Comparison of ENCODE assay signal across 31 cellular contexts in genomic region chr13:94470126-94470525, GRCh38. TPM values are rescaled to one million over a fixed set of nuclear protein-coding genes. Genes with fewer than 3 reads are reported as not detected.
"Had no signal": no experiment of that assay in that cellular context is flagged by ENCODE, and none has a peak within 500 bp of the region (broad histone marks: within the 10 kb centered on the region; RNA-seq: fewer than 3 reads in every experiment).

No MANE protein-coding gene starts in this region.

- H3K4me3 ChIP-seq: body of pancreas, cardiac muscle cell, colonic mucosa, esophagus squamous epithelium had no signal

- H3K27me3 ChIP-seq: body of pancreas, cardiac muscle cell, colonic mucosa, esophagus squamous epithelium had no signal

- H3K36me3 ChIP-seq: cardiac muscle cell, colonic mucosa, esophagus squamous epithelium had no signal

- ATAC-seq: activated CD4-positive, alpha-beta T cell treated with anti-CD3 and anti-CD28 coated beads for 36 hours; activated CD8-positive, alpha-beta memory T cell treated with anti-CD3 and anti-CD28 coated beads, Interleukin-2, amount 10 ng/mL, durations not matched to agents 7 days and 5 days; activated CD8-positive, alpha-beta T cell treated with anti-CD3 and anti-CD28 coated beads, Interleukin-2, amount 10 ng/mL, durations not matched to agents 7 days and 5 days; activated T-cell treated with anti-CD3 and anti-CD28 coated beads, Interleukin-2, amount 50 U/mL, for 72 hours; body of pancreas; T-cell had no signal

- H3K27ac ChIP-seq: body of pancreas, cardiac muscle cell, colonic mucosa, epithelial cell of prostate, esophagus squamous epithelium had no signal

- H3K9me3 ChIP-seq: body of pancreas, colonic mucosa, esophagus squamous epithelium had no signal

- H3K4me1 ChIP-seq: body of pancreas, colonic mucosa, esophagus squamous epithelium had no signal

- DNase-seq: activated CD4-positive, alpha-beta memory T cell treated with anti-CD3 and anti-CD28 coated beads for 36 hours; activated CD4-positive, alpha-beta T cell treated with anti-CD3 and anti-CD28 coated beads for 36 hours; activated CD4-positive, alpha-beta T cell treated with anti-CD3 and anti-CD28 coated beads, Interleukin-2, amount 10 ng/mL, durations not matched to agents 24 days and 14 days; activated CD4-positive, CD25-positive, alpha-beta regulatory T cell; activated CD4-positive, CD25-positive, alpha-beta regulatory T cell treated with anti-CD3 and anti-CD28 coated beads, Interleukin-2, amount 50 U/mL, for 72 hours; activated CD8-positive, alpha-beta memory T cell treated with anti-CD3 and anti-CD28 coated beads, Interleukin-2, amount 10 ng/mL, durations not matched to agents 7 days and 5 days; activated CD8-positive, alpha-beta memory T cell treated with anti-CD3 and anti-CD28 coated beads, Interleukin-2, amount 50 U/mL, for 4 hours; activated CD8-positive, alpha-beta T cell treated with anti-CD3 and anti-CD28 coated beads, Interleukin-2, amount 10 ng/mL, durations not matched to agents 7 days and 5 days; activated gamma-delta T cell; activated naive CD4-positive, alpha-beta T cell; activated naive CD4-positive, alpha-beta T cell treated with anti-CD3 and anti-CD28 coated beads, Interleukin-2, amount 10 ng/mL, durations not matched to agents 7 days and 5 days; activated T-cell treated with anti-CD3 and anti-CD28 coated beads, Interleukin-2, amount 50 U/mL, for 24 hours; activated T-cell treated with anti-CD3 and anti-CD28 coated beads, Interleukin-2, amount 50 U/mL, for 72 hours; amygdala; aorta; body of pancreas; central memory CD4-positive, alpha-beta T cell; cerebellar nuclear complex; colonic mucosa; effector CD8-positive, alpha-beta T cell; esophagus squamous epithelium; T-cell; T-helper 9 cell had no signal

- FAIRE-seq: endometrium, endothelial cell of umbilical vein, frontal cortex had no signal

RNA-seq across cellular contexts. Expression of gene DCT, which starts 9.4 kb away (rescaled TPM):
- total RNA-seq: activated CD4-positive, alpha-beta T cell treated with anti-CD3 and anti-CD28 coated beads, Interleukin-2, amount 10 ng/mL, durations not matched to agents 24 days and 14 days; dermis microvascular lymphatic vessel endothelial cell; endothelial cell of umbilical vein; esophagus squamous epithelium; fibroblast of villous mesenchyme had no signal
- polyA plus RNA-seq: cardiac muscle cell, endothelial cell of umbilical vein, fibroblast of lung had no signal
